35 cellular contexts compared by ENCODE assay signal in the genomic region with DNA sequence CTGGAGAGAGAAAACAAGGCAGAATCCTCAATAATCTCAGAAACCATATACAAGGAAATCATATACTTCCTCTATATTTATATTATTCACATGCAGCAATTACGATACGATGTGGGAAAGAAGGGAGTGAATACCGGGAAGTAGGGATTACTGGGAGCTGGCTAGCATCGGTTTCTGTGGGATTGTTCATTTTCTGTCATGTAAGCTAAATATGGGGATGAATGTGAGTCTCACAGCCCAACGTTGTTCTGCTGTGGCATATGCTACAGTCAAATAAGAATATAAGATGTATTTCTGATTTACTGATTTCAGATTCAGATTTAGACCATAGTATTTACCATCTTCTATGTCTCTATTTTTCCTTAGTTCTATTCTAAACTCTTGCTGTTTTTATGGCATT.
"Had no signal": no experiment of that assay in that cellular context is flagged by ENCODE, and none has a peak within 500 bp of the region (broad histone marks: within the 10 kb centered on the region; RNA-seq: fewer than 3 reads in every experiment).

No MANE protein-coding gene starts in this region.

- H3K27me3 ChIP-seq: MG63 had no signal

- DNase-seq: Kasumi-1, MG63, MM.1S, MV-4-11, NCI-H1048, NCI-H1092, NCI-H1092 treated with DMSO at 0.1 percent for 48 hours, NCI-H1105, NCI-H1105 treated with DMSO at 0.1 percent for 48 hours, NCI-H1417, NCI-H1417 treated with DMSO at 0.1 percent for 48 hours, NCI-H1436, NCI-H1436 treated with DMSO at 0.1 percent for 48 hours, NCI-H146, NCI-H1694, NCI-H1694 treated with DMSO at 0.1 percent for 48 hours, NCI-H187, NCI-H187 treated with DMSO at 0.1 percent for 48 hours, NCI-H1930, NCI-H2029, NCI-H2029 treated with DMSO at 0.1 percent for 48 hours, NCI-H2081, NCI-H2081 treated with DMSO at 0.1 percent for 48 hours, NCI-H2107, NCI-H2171, NCI-H2171 treated with DMSO at 0.1 percent for 48 hours, NCI-H2227 treated with DMSO at 0.1 percent for 48 hours, NCI-H226, NCI-H446, NCI-H446 treated with DMSO at 0.1 percent for 48 hours, NCI-H510A, NCI-H510A treated with DMSO at 0.1 percent for 48 hours, NCI-H524, NCI-H524 treated with DMSO at 0.1 percent for 48 hours, NCI-H526 had no signal

- H3K36me3 ChIP-seq: MG63 had no signal

- H3K4me3 ChIP-seq: MG63 had no signal
